Comparison of ENCODE assay signal across 18 cellular contexts in the genomic region with DNA sequence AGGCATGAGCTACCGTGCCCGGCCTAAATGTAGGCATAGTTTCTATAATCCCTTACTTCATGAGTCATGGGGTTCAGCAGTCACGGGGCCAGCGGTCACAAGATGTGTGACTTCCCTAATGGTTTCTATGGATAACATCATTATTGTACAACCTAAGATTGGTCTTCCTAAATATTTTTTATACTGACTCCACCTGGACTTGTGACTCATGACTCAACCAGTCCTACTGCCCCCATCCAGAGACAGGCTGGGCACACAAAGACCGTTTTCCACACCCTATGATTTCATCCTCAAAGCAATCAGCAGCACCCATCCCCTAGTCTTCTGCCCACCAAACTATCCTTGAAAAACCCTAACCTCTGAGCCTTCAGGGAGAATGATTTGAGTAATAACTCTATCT. TPM values are rescaled to one million over a fixed set of nuclear protein-coding genes. Genes with fewer than 3 reads are reported as not detected.
DNase-seq lines count a peak whose midpoint lies in the region; ATAC-seq and TF ChIP-seq lines count a peak whose summit lies in the region.
"Had no signal": no experiment of that assay in that cellular context is flagged by ENCODE, and none has a peak within 500 bp of the region (broad histone marks: within the 10 kb centered on the region; RNA-seq: fewer than 3 reads in every experiment).

No MANE protein-coding gene starts in this region.

- H3K4me1 ChIP-seq in SJCRH30 = no peaks in the 10 kb centered on the region
- H3K4me1 ChIP-seq: parathyroid adenoma, upper lobe of left lung had no signal

- no peak for TF ChIP-seq CTCF in kidney epithelial cell (IDR thresholded peaks at IDR 0.05; ENCODE audit: insufficient read depth, low read length, poor library complexity, severe bottlenecking)

- H3K27me3 ChIP-seq in kidney epithelial cell (ENCODE audit: control insufficient read depth, insufficient read depth, low read length) (no peaks in the 10 kb centered on the region), SJCRH30 (no peaks in the 10 kb centered on the region)
- H3K27me3 ChIP-seq: adrenal gland, heart right ventricle, upper lobe of left lung had no signal

- ATAC-seq in HG03039 (IDR thresholded peaks at IDR 0.05; ENCODE audit: unreplicated experiment) = no peak
- ATAC-seq: activated T-helper 17 cell treated with anti-CD3 and anti-CD28 coated beads, Interleukin-2, amount 50 U/mL, for 72 hours; heart right ventricle had no signal

- H3K36me3 ChIP-seq in kidney epithelial cell (ENCODE audit: control insufficient read depth, insufficient read depth, low read length) (no peaks in the 10 kb centered on the region), SJCRH30 (no peaks in the 10 kb centered on the region)
- H3K36me3 ChIP-seq: adrenal gland, heart right ventricle, upper lobe of left lung had no signal

- H3K9me3 ChIP-seq in SJCRH30 (replicated peaks) = no peaks in the 10 kb centered on the region
- H3K9me3 ChIP-seq: adrenal gland, upper lobe of left lung had no signal

- no peak overlapping the region for H3K27ac ChIP-seq in SJCRH30
- H3K27ac ChIP-seq: adrenal gland, coronary artery, heart right ventricle, parathyroid adenoma, upper lobe of left lung, VCaP had no signal

- H3K4me3 ChIP-seq in kidney epithelial cell (ENCODE audit: low read depth, low read length) (no peak overlapping the region), SJCRH30 (no peak overlapping the region)
- H3K4me3 ChIP-seq: adrenal gland, coronary artery, heart right ventricle, upper lobe of left lung had no signal

- DNase-seq in COLO829 (ENCODE audit: low spot score) = peak; percentile 46
- peak; percentile 98 for DNase-seq in HT1080 (ENCODE audit: low read depth)
- DNase-seq in astrocyte of the hippocampus (ENCODE audit: low read depth, low spot score) = peak; percentile 27
- peak; percentile 60 for DNase-seq in kidney epithelial cell (ENCODE audit: low read depth)
- no peak for DNase-seq in SJCRH30
- DNase-seq in DMS153 (lab: John Stamatoyannopoulos, UW) = no peak
- DNase-seq in activated T-cell treated with anti-CD3 and anti-CD28 coated beads for 4 hours = no peak
- DNase-seq: adrenal gland; heart right ventricle; NCI-H187; NCI-H510A; stimulated activated naive CD4-positive, alpha-beta T cell; upper lobe of left lung had no signal

RNA-seq across cellular contexts. Expression of gene FAM210A, which starts 15.9 kb away (rescaled TPM):
- 47.2 and 51.1 TPM in 2 replicates for total RNA-seq in HT1080 (2014; rRNA removed; shearing (Covaris generic))
- 25.4 and 25.5 TPM in 2 replicates for polyA plus RNA-seq in HT1080 (2015; cell fraction: cytosol; rRNA removed)
- 16.9 and 20.7 TPM in 2 replicates for polyA plus RNA-seq in HT1080 (2015; cell fraction: nucleus; rRNA removed)
- 13.6 and 18.3 TPM in 2 replicates for total RNA-seq in kidney epithelial cell
- 17.4 and 18.1 TPM in 2 replicates for total RNA-seq in SJCRH30 (2014; rRNA removed; shearing (Covaris generic))

RNA-seq across cellular contexts. Expression of gene RNMT, which starts 16.0 kb away (rescaled TPM):
- total RNA-seq in HT1080 (2014; rRNA removed; shearing (Covaris generic)) = 28.4 and 35.1 TPM in 2 replicates
- polyA plus RNA-seq in HT1080 (2015; cell fraction: cytosol; rRNA removed) = 39.0 and 41.9 TPM in 2 replicates
- 86.1 and 96.2 TPM in 2 replicates for polyA plus RNA-seq in HT1080 (2015; cell fraction: nucleus; rRNA removed)
- 46.3 and 49.3 TPM in 2 replicates for total RNA-seq in kidney epithelial cell
- total RNA-seq in SJCRH30 (2014; rRNA removed; shearing (Covaris generic)) = 21.7 and 28.2 TPM in 2 replicates

Comparison
In these comparisons a context has a peak if more than half of its experiments do, and no peak if none do; other contexts are left out.
1. DNase-seq: peak in COLO829 (single experiment), HT1080 (single experiment), astrocyte of the hippocampus (single experiment) and kidney epithelial cell (single experiment); none in SJCRH30 (0 of 2), DMS153 (single experiment) and activated T-cell treated with anti-CD3 and anti-CD28 coated beads for 4 hours (single experiment).